Comparison of ENCODE assay signal across 8 cellular contexts in genomic region chr4:1167244-1167949, GRCh38. TPM values are rescaled to one million over a fixed set of nuclear protein-coding genes. Genes with fewer than 3 reads are reported as not detected.
DNase-seq lines count a peak whose midpoint lies in the region; ATAC-seq and TF ChIP-seq lines count a peak whose summit lies in the region.

No MANE protein-coding gene starts in this region.

- peak overlapping the region; percentile 59 for H3K4me3 ChIP-seq in mononuclear cell (ENCODE audit: low read length)

- ATAC-seq in GM19397 (IDR thresholded peaks at IDR 0.05; ENCODE audit: unreplicated experiment) (peak; percentile 72), HG03565 (IDR thresholded peaks at IDR 0.05; ENCODE audit: unreplicated experiment) (peak; percentile 66)

- H3K4me3 Mint-ChIP-seq in endothelial cell (ENCODE audit: unreplicated experiment), result no peak overlapping the region

- H3K36me3 Mint-ChIP-seq in endothelial cell (ENCODE audit: low read depth, unreplicated experiment), result no peaks in the 10 kb centered on the region

- H3K9me3 ChIP-seq in mononuclear cell (ENCODE audit: low read depth, low read length), result no peaks in the 10 kb centered on the region

- peaks cover 16% of the 10 kb centered on the region for H3K27me3 ChIP-seq in mononuclear cell (ENCODE audit: insufficient read depth, low read length)

- H3K4me1 Mint-ChIP-seq in endothelial cell (ENCODE audit: unreplicated experiment), result no peaks in the 10 kb centered on the region

- H3K27ac ChIP-seq in C4-2B, result peak overlapping the region; percentile 86

- DNase-seq in NK-92 (lab: John Stamatoyannopoulos, UW; ENCODE audit: unreplicated experiment), result peak; percentile 37
- DNase-seq in activated CD8-positive, alpha-beta memory T cell treated with anti-CD3 and anti-CD28 coated beads for 4 hours (ENCODE audit: low read depth in 2 of 2), result peak; percentile 80 to 84
- peak; percentile 79 for DNase-seq in endothelial cell (ENCODE audit: low spot score)
- DNase-seq in stimulated activated CD8-positive, alpha-beta memory T cell treated with anti-CD3 and anti-CD28 coated beads, Interleukin-2, amount 100 ng/mL, for 1 hour (ENCODE audit: low read depth in 2 of 2), result peak; percentile 75 to 83

- H3K27ac Mint-ChIP-seq in endothelial cell (ENCODE audit: unreplicated experiment), result no peak overlapping the region

- H3K4me1 ChIP-seq in mononuclear cell (ENCODE audit: insufficient read depth, low read length), result peaks cover 49% of the 10 kb centered on the region

- H3K9me3 Mint-ChIP-seq in endothelial cell (ENCODE audit: unreplicated experiment), result no peaks in the 10 kb centered on the region

- peaks cover 23% of the 10 kb centered on the region for H3K27me3 Mint-ChIP-seq in endothelial cell (ENCODE audit: unreplicated experiment)

- TF ChIP-seq CTCF in C4-2B (conservative IDR thresholded peaks at IDR 0.05), result peak; percentile 91
- peak; percentile 76 for TF ChIP-seq CTCF in endothelial cell (IDR thresholded peaks at IDR 0.05; ENCODE audit: unreplicated experiment)

RNA-seq across cellular contexts. Expression of gene SPON2, which starts 5.0 kb away (rescaled TPM):
- total RNA-seq in endothelial cell (ENCODE audit: unreplicated experiment) (0.97 TPM), mononuclear cell (25.5 TPM)

RNA-seq across cellular contexts. Expression of gene RNF212, which starts 54.0 kb away (rescaled TPM):
- total RNA-seq in endothelial cell (ENCODE audit: unreplicated experiment), result 3.3 TPM
- total RNA-seq in mononuclear cell, result 3.1 TPM

Comparison
In these comparisons a context has a peak if more than half of its experiments do, and no peak if none do; other contexts are left out.
1. Peak in every context shown above with its lines: DNase-seq, ATAC-seq, H3K4me3 ChIP-seq and H3K27ac ChIP-seq.
2. RNA of gene SPON2, which starts 5.0 kb away (total RNA-seq): 25.5 TPM in mononuclear cell (single experiment); 0.97 TPM in endothelial cell (single experiment); every median in the first group is over 10 times any median in the second.